Comparison of ENCODE assay signal across 22 cellular contexts in the genomic region with DNA sequence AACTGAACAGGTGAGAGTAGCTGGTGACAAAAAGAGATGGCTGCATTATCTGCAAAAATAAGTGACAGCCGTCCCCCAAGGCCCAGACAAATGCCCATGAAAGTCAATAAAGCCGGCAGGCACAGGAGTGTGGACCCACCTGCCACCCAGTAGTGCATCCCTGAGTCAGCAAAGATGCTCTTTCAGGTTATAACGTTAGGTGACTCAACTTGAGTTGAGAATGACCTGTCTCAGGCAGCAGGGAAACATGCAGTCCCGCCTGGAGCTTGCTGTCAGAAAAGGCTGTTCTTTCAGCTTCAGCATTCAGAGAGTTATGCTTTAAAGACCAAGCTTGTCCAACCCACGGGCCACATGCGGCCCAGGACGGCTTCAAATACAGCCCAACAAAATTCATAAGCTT.
"Had no signal": no experiment of that assay in that cellular context is flagged by ENCODE, and none has a peak within 500 bp of the region (broad histone marks: within the 10 kb centered on the region; RNA-seq: fewer than 3 reads in every experiment).

No MANE protein-coding gene starts in this region.

- H3K4me3 Mint-ChIP-seq: central memory CD8-positive, alpha-beta T cell; endodermal cell; mesothelial cell of epicardium; natural killer cell; stimulated activated naive CD8-positive, alpha-beta T cell treated with anti-CD3 and anti-CD28 coated beads, Interleukin-15, Interleukin-2, amounts not matched to agents 100 ng/mL and 50 ng/mL, for 24 hours had no signal

- DNase-seq: activated CD4-positive, alpha-beta T cell treated with anti-CD3 and anti-CD28 coated beads for 1 hour; activated T-cell treated with anti-CD3 and anti-CD28 coated beads, Interleukin-2, amount 50 U/mL, for 1 hour; brain microvascular endothelial cell; colonic mucosa; endodermal cell; heart right ventricle; islet precursor cell; lower lobe of right lung; natural killer cell; stimulated activated CD4-positive, alpha-beta T cell treated with anti-CD3 and anti-CD28 coated beads, Interleukin-12 subunit alpha, Interleukin-12 subunit beta, amount 100 ng/mL, for 4 hours had no signal

- H3K27ac Mint-ChIP-seq: activated naive CD4-positive, alpha-beta T cell treated with anti-CD3 and anti-CD28 coated beads, Interleukin-2, amount 50 U/mL, for 72 hours; endodermal cell; mesothelial cell of epicardium; natural killer cell; stimulated activated naive CD8-positive, alpha-beta T cell treated with anti-CD3 and anti-CD28 coated beads, Interleukin-15, Interleukin-2, amounts not matched to agents 100 ng/mL and 50 ng/mL, for 24 hours had no signal

- H3K9me3 Mint-ChIP-seq: activated naive CD4-positive, alpha-beta T cell treated with anti-CD3 and anti-CD28 coated beads, Interleukin-2, amount 50 U/mL, for 72 hours; central memory CD8-positive, alpha-beta T cell; endodermal cell; mesothelial cell of epicardium; natural killer cell; stimulated activated naive CD8-positive, alpha-beta T cell treated with anti-CD3 and anti-CD28 coated beads, Interleukin-15, Interleukin-2, amounts not matched to agents 100 ng/mL and 50 ng/mL, for 24 hours had no signal

- ATAC-seq: activated naive CD4-positive, alpha-beta T cell treated with anti-CD3 and anti-CD28 coated beads, Interleukin-2, amount 50 U/mL, for 72 hours; heart right ventricle; left lobe of liver; lower lobe of right lung; natural killer cell had no signal

- H3K4me3 ChIP-seq: adrenal gland, ascending aorta, colonic mucosa, heart right ventricle, lower lobe of right lung, ovary, prostate gland, right atrium auricular region, tibial artery had no signal

- H3K27ac ChIP-seq: adrenal gland, brain microvascular endothelial cell, colonic mucosa, epithelial cell of prostate, heart right ventricle, lower lobe of right lung, ovary, prostate gland, right atrium auricular region had no signal

- H3K36me3 Mint-ChIP-seq: activated naive CD4-positive, alpha-beta T cell treated with anti-CD3 and anti-CD28 coated beads, Interleukin-2, amount 50 U/mL, for 72 hours; natural killer cell had no signal
